13 cellular contexts compared by ENCODE assay signal in genomic region chr18:44654555-44654954, GRCh38. TPM values are rescaled to one million over a fixed set of nuclear protein-coding genes. Genes with fewer than 3 reads are reported as not detected.
DNase-seq lines count a peak whose midpoint lies in the region; ATAC-seq and FAIRE-seq lines count a peak whose summit lies in the region.
"Had no signal": no experiment of that assay in that cellular context is flagged by ENCODE, and none has a peak within 500 bp of the region (broad histone marks: within the 10 kb centered on the region; RNA-seq: fewer than 3 reads in every experiment).

No MANE protein-coding gene starts in this region.

- peak; percentile 79 for FAIRE-seq in RCC 7860 (lab: Jason Lieb, UNC)

- DNase-seq in Caki2 (ENCODE audit: low read depth) (peak; percentile 74), RCC 7860 (ENCODE audit: low spot score) (peak; percentile 91), epithelial cell of prostate (ENCODE audit: low read depth, low spot score) (peak; percentile 82), non-pigmented ciliary epithelial cell (ENCODE audit: low read depth) (peak; percentile 83), MV-4-11 (lab: John Stamatoyannopoulos, UW) (no peak), globus pallidus (ENCODE audit: low spot score) (no peak)
- DNase-seq in stimulated activated effector memory CD8-positive, alpha-beta T cell treated with anti-CD3 and anti-CD28 coated beads, Interleukin-12 subunit alpha, Interleukin-12 subunit beta, amount 100 ng/mL, for 72 hours (ENCODE audit: low spot score in 2 of 2): no peak
- DNase-seq: COR-L47; effector memory CD8-positive, alpha-beta T cell; immature natural killer cell; NCI-H1417 had no signal

- H3K9me3 Mint-ChIP-seq in stimulated activated effector memory CD8-positive, alpha-beta T cell treated with anti-CD3 and anti-CD28 coated beads, Interleukin-12 subunit alpha, Interleukin-12 subunit beta, amount 100 ng/mL, for 72 hours: no peaks in the 10 kb centered on the region
- H3K9me3 Mint-ChIP-seq: effector memory CD8-positive, alpha-beta T cell; immature natural killer cell had no signal

- H3K27ac Mint-ChIP-seq in stimulated activated effector memory CD8-positive, alpha-beta T cell treated with anti-CD3 and anti-CD28 coated beads, Interleukin-12 subunit alpha, Interleukin-12 subunit beta, amount 100 ng/mL, for 72 hours: no peak overlapping the region
- H3K27ac Mint-ChIP-seq: activated naive CD8-positive, alpha-beta T cell; effector memory CD8-positive, alpha-beta T cell; immature natural killer cell had no signal

- no peaks in the 10 kb centered on the region for H3K4me1 Mint-ChIP-seq in stimulated activated effector memory CD8-positive, alpha-beta T cell treated with anti-CD3 and anti-CD28 coated beads, Interleukin-12 subunit alpha, Interleukin-12 subunit beta, amount 100 ng/mL, for 72 hours
- H3K4me1 Mint-ChIP-seq: immature natural killer cell had no signal

- H3K36me3 Mint-ChIP-seq in stimulated activated effector memory CD8-positive, alpha-beta T cell treated with anti-CD3 and anti-CD28 coated beads, Interleukin-12 subunit alpha, Interleukin-12 subunit beta, amount 100 ng/mL, for 72 hours: no peaks in the 10 kb centered on the region
- H3K36me3 Mint-ChIP-seq: activated naive CD8-positive, alpha-beta T cell had no signal

- in situ Hi-C loops in Caki2 (cut with HindIII; ENCODE audit: low pct_unique_long_range_greater_than_20kb, low sequenced_read_pairs): no loop called here

- H3K4me3 Mint-ChIP-seq in stimulated activated effector memory CD8-positive, alpha-beta T cell treated with anti-CD3 and anti-CD28 coated beads, Interleukin-12 subunit alpha, Interleukin-12 subunit beta, amount 100 ng/mL, for 72 hours: no peak overlapping the region
- H3K4me3 Mint-ChIP-seq: activated naive CD8-positive, alpha-beta T cell; effector memory CD8-positive, alpha-beta T cell; immature natural killer cell had no signal

- ATAC-seq in HG02885 (IDR thresholded peaks at IDR 0.05; ENCODE audit: poor library complexity, unreplicated experiment): no peak
- ATAC-seq in stimulated activated effector memory CD8-positive, alpha-beta T cell treated with anti-CD3 and anti-CD28 coated beads, Interleukin-12 subunit alpha, Interleukin-12 subunit beta, amount 100 ng/mL, for 72 hours: no peak
- ATAC-seq: effector memory CD8-positive, alpha-beta T cell had no signal

- peak overlapping the region; percentile 54 for H3K27ac ChIP-seq in epithelial cell of prostate

RNA-seq across cellular contexts. Expression of gene SETBP1, which starts 26.1 kb away (rescaled TPM):
- total RNA-seq in Caki2 (2014; rRNA removed; shearing (Covaris generic); ENCODE audit: low replicate concordance): 0.38 and 0.51 TPM in 2 replicates

Comparison
In these comparisons a context has a peak if more than half of its experiments do, and no peak if none do; other contexts are left out.
1. DNase-seq: peak in Caki2 (single experiment), RCC 7860 (single experiment), epithelial cell of prostate (single experiment) and non-pigmented ciliary epithelial cell (single experiment); none in MV-4-11 (single experiment), globus pallidus (single experiment) and stimulated activated effector memory CD8-positive, alpha-beta T cell treated with anti-CD3 and anti-CD28 coated beads, Interleukin-12 subunit alpha, Interleukin-12 subunit beta, amount 100 ng/mL, for 72 hours (0 of 2).